In genomic region chr14:68876976-68877375, GRCh38 we compare ENCODE assay signal across 25 cellular contexts.
"Had no signal": no experiment of that assay in that cellular context is flagged by ENCODE, and none has a peak within 500 bp of the region (broad histone marks: within the 10 kb centered on the region; RNA-seq: fewer than 3 reads in every experiment).

No MANE protein-coding gene starts in this region.

- FAIRE-seq: TTC549 had no signal

- H3K27ac Mint-ChIP-seq: activated B cell treated with CpG ODN at 0.5 μM for 24 hours; activated CD4-positive, alpha-beta T cell treated with anti-CD3 and anti-CD28 coated beads, Interleukin-2, amount 10 ng/mL, durations not matched to agents 24 days and 14 days; activated CD8-positive, alpha-beta memory T cell treated with anti-CD3 and anti-CD28 coated beads, Interleukin-2, amount 10 ng/mL, durations not matched to agents 7 days and 5 days; activated naive CD4-positive, alpha-beta T cell treated with anti-CD3 and anti-CD28 coated beads, Interleukin-2, amount 10 ng/mL, durations not matched to agents 7 days and 5 days; activated naive CD8-positive, alpha-beta T cell treated with anti-CD3 and anti-CD28 coated beads for 36 hours had no signal

- ATAC-seq: activated CD8-positive, alpha-beta memory T cell treated with anti-CD3 and anti-CD28 coated beads, Interleukin-2, amount 10 ng/mL, durations not matched to agents 7 days and 5 days; activated T-cell treated with anti-CD3 and anti-CD28 coated beads, Interleukin-2, amount 50 U/mL, for 4 hours; Right ventricle myocardium inferior; T-cell had no signal

- H3K36me3 Mint-ChIP-seq: activated CD8-positive, alpha-beta memory T cell treated with anti-CD3 and anti-CD28 coated beads, Interleukin-2, amount 10 ng/mL, durations not matched to agents 7 days and 5 days had no signal

- H3K27me3 Mint-ChIP-seq: activated B cell treated with CpG ODN at 0.5 μM for 24 hours; activated CD4-positive, alpha-beta T cell treated with anti-CD3 and anti-CD28 coated beads, Interleukin-2, amount 10 ng/mL, durations not matched to agents 24 days and 14 days; activated CD8-positive, alpha-beta memory T cell treated with anti-CD3 and anti-CD28 coated beads, Interleukin-2, amount 10 ng/mL, durations not matched to agents 7 days and 5 days; activated naive CD4-positive, alpha-beta T cell treated with anti-CD3 and anti-CD28 coated beads, Interleukin-2, amount 10 ng/mL, durations not matched to agents 7 days and 5 days; activated naive CD8-positive, alpha-beta T cell treated with anti-CD3 and anti-CD28 coated beads for 36 hours; T-cell had no signal

- DNase-seq: activated B cell treated with CpG ODN at 0.5 μM for 24 hours; activated CD4-positive, alpha-beta T cell treated with anti-CD3 and anti-CD28 coated beads for 1 hour; activated CD4-positive, alpha-beta T cell treated with anti-CD3 and anti-CD28 coated beads, Interleukin-2, amount 10 ng/mL, durations not matched to agents 24 days and 14 days; activated CD4-positive, alpha-beta T cell treated with anti-CD3 and anti-CD28 coated beads, Interleukin-2, amount 50 U/mL, for 48 hours; activated CD8-positive, alpha-beta memory T cell treated with anti-CD3 and anti-CD28 coated beads, Interleukin-2, amount 10 ng/mL, durations not matched to agents 7 days and 5 days; activated gamma-delta T cell treated with Interleukin-2 at 50 U/mL for 16 hours; activated naive CD4-positive, alpha-beta T cell treated with anti-CD3 and anti-CD28 coated beads, Interleukin-2, amount 10 ng/mL, durations not matched to agents 7 days and 5 days; activated naive CD8-positive, alpha-beta T cell treated with anti-CD3 and anti-CD28 coated beads for 36 hours; activated T-cell treated with anti-CD3 and anti-CD28 coated beads, Interleukin-2, amount 50 U/mL, for 4 hours; brain microvascular endothelial cell; KG1; NCI-H1048; NCI-H146; NCI-H1930; NCI-H2107; NCI-H2171 treated with DMSO at 0.1 percent for 48 hours; NCI-H226; NCI-H510A; NCI-H526 treated with DMSO at 0.1 percent for 48 hours; NCI-H82; T-cell; T-helper 2 cell; T1000 had no signal

- H3K4me1 Mint-ChIP-seq: activated B cell treated with CpG ODN at 0.5 μM for 24 hours; activated CD4-positive, alpha-beta T cell treated with anti-CD3 and anti-CD28 coated beads, Interleukin-2, amount 10 ng/mL, durations not matched to agents 24 days and 14 days; activated CD8-positive, alpha-beta memory T cell treated with anti-CD3 and anti-CD28 coated beads, Interleukin-2, amount 10 ng/mL, durations not matched to agents 7 days and 5 days; activated naive CD4-positive, alpha-beta T cell treated with anti-CD3 and anti-CD28 coated beads, Interleukin-2, amount 10 ng/mL, durations not matched to agents 7 days and 5 days; activated naive CD8-positive, alpha-beta T cell treated with anti-CD3 and anti-CD28 coated beads for 36 hours; T-cell had no signal

- H3K9me3 Mint-ChIP-seq: activated B cell treated with CpG ODN at 0.5 μM for 24 hours; activated CD4-positive, alpha-beta T cell treated with anti-CD3 and anti-CD28 coated beads, Interleukin-2, amount 10 ng/mL, durations not matched to agents 24 days and 14 days; activated naive CD4-positive, alpha-beta T cell treated with anti-CD3 and anti-CD28 coated beads, Interleukin-2, amount 10 ng/mL, durations not matched to agents 7 days and 5 days; activated naive CD8-positive, alpha-beta T cell treated with anti-CD3 and anti-CD28 coated beads for 36 hours; activated T-cell treated with anti-CD3 and anti-CD28 coated beads, Interleukin-2, amount 50 U/mL, for 4 hours; T-cell had no signal

- H3K4me3 Mint-ChIP-seq: activated B cell treated with CpG ODN at 0.5 μM for 24 hours; activated CD4-positive, alpha-beta T cell treated with anti-CD3 and anti-CD28 coated beads, Interleukin-2, amount 10 ng/mL, durations not matched to agents 24 days and 14 days; activated CD8-positive, alpha-beta memory T cell treated with anti-CD3 and anti-CD28 coated beads, Interleukin-2, amount 10 ng/mL, durations not matched to agents 7 days and 5 days; activated naive CD4-positive, alpha-beta T cell treated with anti-CD3 and anti-CD28 coated beads, Interleukin-2, amount 10 ng/mL, durations not matched to agents 7 days and 5 days; activated naive CD8-positive, alpha-beta T cell treated with anti-CD3 and anti-CD28 coated beads for 36 hours; activated T-cell treated with anti-CD3 and anti-CD28 coated beads, Interleukin-2, amount 50 U/mL, for 4 hours; T-cell had no signal
